In the genomic region with DNA sequence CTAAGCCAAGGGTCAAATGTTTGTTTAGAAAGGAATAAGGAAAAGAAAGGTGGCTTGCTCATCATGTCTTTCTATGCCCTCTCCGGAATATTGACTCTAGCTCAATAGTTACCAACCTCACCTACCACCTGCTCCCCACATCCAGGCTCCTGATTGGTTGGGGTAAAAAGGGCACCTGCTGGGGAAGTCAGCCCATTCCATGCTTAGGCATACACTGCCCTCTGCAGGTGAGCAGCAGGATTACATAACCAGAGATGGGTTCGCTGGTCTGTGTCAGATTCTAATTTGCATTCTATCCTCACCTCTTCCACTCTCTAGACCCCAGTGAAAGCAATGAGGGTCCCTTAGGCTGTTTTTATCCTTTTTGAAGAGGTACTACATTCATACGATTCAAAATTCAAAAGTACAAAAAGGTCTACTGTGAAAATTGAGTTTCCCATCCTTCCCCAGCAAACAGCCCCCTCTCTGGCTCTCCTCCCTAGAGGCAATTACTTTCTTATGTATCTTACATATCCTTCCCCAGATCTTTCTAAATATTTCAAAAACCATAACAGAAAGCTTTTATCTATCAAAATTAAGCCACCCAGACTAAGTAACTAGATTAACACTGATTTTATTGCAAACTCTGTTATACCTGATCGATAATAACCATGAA, we compare ENCODE assay signal across 8 cellular contexts.
DNase-seq lines count a peak whose midpoint lies in the region; ATAC-seq and TF ChIP-seq lines count a peak whose summit lies in the region.

No MANE protein-coding gene starts in this region.

- ATAC-seq in lung (ENCODE audit: insufficient read depth, low FRiP score), result no peak
- no peak for ATAC-seq in HG02840 (IDR thresholded peaks at IDR 0.05; ENCODE audit: low FRiP score, unreplicated experiment)

- H3K4me3 ChIP-seq in AG09309 (ENCODE audit: control insufficient read depth, low read depth, low read length), result no peak overlapping the region
- no peak overlapping the region for H3K4me3 ChIP-seq in HAP-1
- H3K4me3 ChIP-seq in lung, result no peak overlapping the region

- H3K4me1 ChIP-seq in HAP-1 (no peaks in the 10 kb centered on the region), lung (ENCODE audit: control insufficient read depth in 2 of 2, insufficient read depth in 2 of 2, low read length in 2 of 2) (no peaks in the 10 kb centered on the region)

- no peaks in the 10 kb centered on the region for H3K9me3 ChIP-seq in HAP-1
- H3K9me3 ChIP-seq in lung (ENCODE audit: control insufficient read depth in 2 of 2, insufficient read depth in 1 of 2, low read length in 1 of 2), result peaks cover 0 to 6% of the 10 kb centered on the region in 2 donors

- no peaks in the 10 kb centered on the region for H3K36me3 ChIP-seq in HAP-1 (replicated peaks)
- H3K36me3 ChIP-seq in lung (ENCODE audit: control insufficient read depth in 2 of 2, insufficient read depth in 2 of 2, low read length in 2 of 2), result no peaks in the 10 kb centered on the region

- DNase-seq in AG09309 (ENCODE audit: low read depth) (no peak), HAP-1 (ENCODE audit: low spot score in 2 of 2) (peak; percentile 28 to 72), NCI-H226 (peak; percentile 7), lung (ENCODE audit: low spot score) (peak; percentile 49)
- peak; percentile 18 to 42 for DNase-seq in activated CD4-positive, alpha-beta T cell treated with anti-CD3 and anti-CD28 coated beads, Interleukin-2, amount 50 U/mL, for 24 hours (ENCODE audit: low read depth in 1 of 2, low spot score in 1 of 2)
- DNase-seq in effector CD4-positive, alpha-beta T cell, result peak; percentile 39
- peak; percentile 17 for DNase-seq in stimulated activated CD8-positive, alpha-beta memory T cell treated with anti-CD3 and anti-CD28 coated beads, Interleukin-4, amount 100 ng/mL, for 24 hours (ENCODE audit: low read depth)

- in situ Hi-C loops in HAP-1 (cut with MboI; ENCODE audit: low sequenced_read_pairs), result loop anchor here (25.0 kb wide), 2 partner anchors 544 to 869 kb away; no protein-coding TSS in a partner anchor

- 28 to 30% methylated on average over 4 of the region's 4 CpGs for WGBS in lung, 2 donors

- TF ChIP-seq CTCF in AG09309 (IDR thresholded peaks at IDR 0.05; ENCODE audit: control insufficient read depth, insufficient read depth, low read depth, low read length, missing control alignments) (peak; percentile 91), lung (IDR thresholded peaks at IDR 0.05; ENCODE audit: control extremely low read depth, extremely low read depth) (peak; percentile 53)

- H3K27me3 ChIP-seq in HAP-1 (ENCODE audit: low read depth) (peaks cover 14% of the 10 kb centered on the region), lung (ENCODE audit: control insufficient read depth, insufficient read depth) (no peaks in the 10 kb centered on the region)

- no peak overlapping the region for H3K27ac ChIP-seq in lung (ENCODE audit: low read depth in 1 of 2, low read length in 1 of 2)
